ENCODE assay signal across 8 cellular contexts in the genomic region with DNA sequence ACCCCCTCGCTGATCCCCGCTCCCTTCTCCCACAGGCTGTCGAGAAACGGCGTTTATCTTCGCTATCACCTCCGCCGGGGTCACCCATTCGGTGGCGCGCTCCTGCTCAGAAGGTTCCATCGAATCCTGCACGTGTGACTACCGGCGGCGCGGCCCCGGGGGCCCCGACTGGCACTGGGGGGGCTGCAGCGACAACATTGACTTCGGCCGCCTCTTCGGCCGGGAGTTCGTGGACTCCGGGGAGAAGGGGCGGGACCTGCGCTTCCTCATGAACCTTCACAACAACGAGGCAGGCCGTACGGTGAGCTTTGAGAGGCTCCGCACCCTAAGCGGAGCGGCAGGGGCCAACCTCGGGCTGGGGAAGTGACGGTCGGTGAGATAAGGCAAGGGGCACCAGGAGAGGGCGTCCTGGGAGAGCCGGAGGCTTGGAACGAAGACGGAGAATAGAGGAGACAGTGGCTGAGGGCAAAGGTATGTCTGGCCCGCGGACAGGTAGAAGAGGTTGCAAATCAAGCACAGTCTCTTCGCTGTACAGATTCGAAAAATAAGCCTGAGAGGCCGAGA. TPM values are rescaled to one million over a fixed set of nuclear protein-coding genes. Genes with fewer than 3 reads are reported as not detected.
DNase-seq lines count a peak whose midpoint lies in the region; ATAC-seq and TF ChIP-seq lines count a peak whose summit lies in the region.

No MANE protein-coding gene starts in this region.

- no peak overlapping the region for H3K9ac ChIP-seq in trophoblast cell (ENCODE audit: low read length)

- no peak overlapping the region for H3K14ac ChIP-seq in trophoblast cell (ENCODE audit: low read length)

- H2AFZ ChIP-seq in trophoblast cell (ENCODE audit: insufficient read depth, low read length, poor library complexity), result peak overlapping the region; percentile 32

- H3K9me3 ChIP-seq in RWPE2 (ENCODE audit: severe bottlenecking), result no peaks in the 10 kb centered on the region
- H3K9me3 ChIP-seq in trophoblast cell (ENCODE audit: insufficient read depth, low read depth, low read length), result peaks cover 9% of the 10 kb centered on the region

- H3K9me3 Mint-ChIP-seq in endothelial cell (ENCODE audit: unreplicated experiment), result no peaks in the 10 kb centered on the region
- H3K9me3 Mint-ChIP-seq in HFFc6, result no peaks in the 10 kb centered on the region

- peak overlapping the region; percentile 54 for H3K4me2 ChIP-seq in trophoblast cell (ENCODE audit: low read length)

- H3K4me3 Mint-ChIP-seq in endothelial cell (ENCODE audit: unreplicated experiment) (peak overlapping the region; percentile 51), HFFc6 (no peak overlapping the region; the same call in none of the 2 replicates)

- no CpG with 5 or more reads among the region's 46 CpGs for WGBS in trophoblast cell (ENCODE audit: extremely low coverage, insufficient coverage, insufficient read length)

- no peaks in the 10 kb centered on the region for H3K79me2 ChIP-seq in trophoblast cell (ENCODE audit: control insufficient read depth, insufficient read depth, low read length, poor library complexity)

- H2BK120ac ChIP-seq in trophoblast cell (ENCODE audit: insufficient read depth, low read length, poor library complexity), result no peak overlapping the region

- H3K4ac ChIP-seq in trophoblast cell (ENCODE audit: low read depth, low read length), result no peak overlapping the region

- ATAC-seq in RWPE2 (ENCODE audit: low read depth), result peak; percentile 15; the same call in 2 of the 3 replicates
- no peak for ATAC-seq in GM18907 (IDR thresholded peaks at IDR 0.05; ENCODE audit: unreplicated experiment)

- no peak overlapping the region for H2BK5ac ChIP-seq in trophoblast cell (ENCODE audit: low read depth, low read length, poor library complexity)

- no peak overlapping the region for H4K12ac ChIP-seq in trophoblast cell (ENCODE audit: low read depth, low read length)

- peaks cover 60% of the 10 kb centered on the region for H3K27me3 Mint-ChIP-seq in endothelial cell (ENCODE audit: unreplicated experiment)
- peaks cover 68% of the 10 kb centered on the region for H3K27me3 Mint-ChIP-seq in HFFc6 (ENCODE audit: insufficient read depth)

- DNase-seq in GM10266 (ENCODE audit: extremely low spot score) (peak; percentile 64), RWPE2 (ENCODE audit: low spot score) (peak; percentile 62), endothelial cell (ENCODE audit: low spot score) (no peak), trophoblast cell (peak; percentile 62 to 74), HFFc6 (no peak), inferior parietal cortex (ENCODE audit: extremely low spot score) (no peak)
- no peak for DNase-seq in activated CD4-positive, CD25-positive, alpha-beta regulatory T cell treated with anti-CD3 and anti-CD28 coated beads, Interleukin-2, amount 50 U/mL, for 72 hours

- H3K36me3 ChIP-seq in RWPE2 (ENCODE audit: low read depth) (no peaks in the 10 kb centered on the region), trophoblast cell (ENCODE audit: control insufficient read depth in 1 of 2, insufficient read depth in 2 of 2, low read length in 2 of 2) (no peaks in the 10 kb centered on the region)

- peaks cover 81% of the 10 kb centered on the region for H3K27me3 ChIP-seq in RWPE2 (ENCODE audit: insufficient read depth, poor library complexity, severe bottlenecking)
- peaks cover 90% of the 10 kb centered on the region for H3K27me3 ChIP-seq in trophoblast cell (ENCODE audit: insufficient read depth, low read length)

- H4K91ac ChIP-seq in trophoblast cell (ENCODE audit: low read depth, low read length), result no peak overlapping the region

- no peak overlapping the region for H3K23ac ChIP-seq in trophoblast cell (ENCODE audit: low read length)

- H3K27ac ChIP-seq in RWPE2 (ENCODE audit: poor library complexity, severe bottlenecking), result no peak overlapping the region
- H3K27ac ChIP-seq in trophoblast cell (ENCODE audit: low read depth, low read length), result no peak overlapping the region

- no peak overlapping the region for H2AK5ac ChIP-seq in trophoblast cell (ENCODE audit: low read length)

- H3K4me1 Mint-ChIP-seq in endothelial cell (ENCODE audit: unreplicated experiment) (peaks cover 28% of the 10 kb centered on the region), HFFc6 (ENCODE audit: low read depth) (peaks cover 37% of the 10 kb centered on the region)

- H3K4me3 ChIP-seq in RWPE2 (ENCODE audit: severe bottlenecking), result no peak overlapping the region
- peak overlapping the region; percentile 55 for H3K4me3 ChIP-seq in trophoblast cell (ENCODE audit: low read depth, low read length)

- no peaks in the 10 kb centered on the region for H3K79me1 ChIP-seq in trophoblast cell (ENCODE audit: low read length)

- H4K8ac ChIP-seq in trophoblast cell (ENCODE audit: low read depth, low read length), result no peak overlapping the region

- H3K4me1 ChIP-seq in RWPE2 (ENCODE audit: insufficient read depth, poor library complexity, severe bottlenecking) (no peaks in the 10 kb centered on the region), trophoblast cell (ENCODE audit: control insufficient read depth in 1 of 2, insufficient read depth in 2 of 2, low read length in 2 of 2) (peaks cover 24 to 35% of the 10 kb centered on the region in 2 experiments)

- H3K18ac ChIP-seq in trophoblast cell (ENCODE audit: low read length), result no peak overlapping the region

- TF ChIP-seq CTCF in GM10266 (IDR thresholded peaks at IDR 0.05; ENCODE audit: control insufficient read depth, insufficient read depth, low read depth, missing control alignments) (peak; percentile 32), RWPE2 (IDR thresholded peaks at IDR 0.05; ENCODE audit: poor library complexity, severe bottlenecking) (peak; percentile 17), endothelial cell (IDR thresholded peaks at IDR 0.05; ENCODE audit: unreplicated experiment) (no peak), HFFc6 (IDR thresholded peaks at IDR 0.05) (no peak)

- no peak overlapping the region for H2BK12ac ChIP-seq in trophoblast cell (ENCODE audit: low read length)

- H3K27ac Mint-ChIP-seq in endothelial cell (ENCODE audit: unreplicated experiment) (no peak overlapping the region), HFFc6 (no peak overlapping the region)

- peaks cover 16% of the 10 kb centered on the region for H3K36me3 Mint-ChIP-seq in endothelial cell (ENCODE audit: low read depth, unreplicated experiment)
- peaks cover 6% of the 10 kb centered on the region; the same call in 1 of the 2 replicates for H3K36me3 Mint-ChIP-seq in HFFc6 (ENCODE audit: low read depth)

RNA-seq across cellular contexts. Expression of a gene that starts 2.3 kb away (rescaled TPM):
- total RNA-seq in endothelial cell (ENCODE audit: unreplicated experiment), result not detected
- polyA plus RNA-seq in trophoblast cell (2013), result 2.1 TPM in 2 replicates
- not detected for total RNA-seq in HFFc6 (2021; fragmentation: NEBNext Ultra II Directional; extraction: Animal tissue kit (Norgen Biotek cat#: 25700))

RNA-seq across cellular contexts. Expression of a gene that starts 8.9 kb away (rescaled TPM):
- total RNA-seq in endothelial cell (ENCODE audit: unreplicated experiment), result 0.33 TPM
- 5.7 and 5.9 TPM in 2 replicates for polyA plus RNA-seq in trophoblast cell (2013)
- total RNA-seq in HFFc6 (2021; fragmentation: NEBNext Ultra II Directional; extraction: Animal tissue kit (Norgen Biotek cat#: 25700)), result 1 to 10 TPM in 4 of 6 experiments, under 1 TPM in 2; 0.87 to 1.7 (median 1.3) TPM

RNA-seq across cellular contexts. Expression of a gene that starts 18.7 kb away (rescaled TPM):
- total RNA-seq in endothelial cell (ENCODE audit: unreplicated experiment), result 0.10 TPM
- 0.12 and 0.18 TPM in 2 replicates for polyA plus RNA-seq in trophoblast cell (2013)
- under 1 TPM; 0.17 to 0.40 (median 0.23) TPM for total RNA-seq in HFFc6 (2021; fragmentation: NEBNext Ultra II Directional; extraction: Animal tissue kit (Norgen Biotek cat#: 25700))

RNA-seq across cellular contexts. Expression of a gene that starts 23.2 kb away (rescaled TPM):
- total RNA-seq in endothelial cell (ENCODE audit: unreplicated experiment), result 307 TPM
- polyA plus RNA-seq in trophoblast cell (2013), result 112 and 113 TPM in 2 replicates
- 100 to 1,000 TPM; 186 to 213 (median 203) TPM for total RNA-seq in HFFc6 (2021; fragmentation: NEBNext Ultra II Directional; extraction: Animal tissue kit (Norgen Biotek cat#: 25700))

RNA-seq across cellular contexts. Expression of a gene that starts 38.1 kb away (rescaled TPM):
- 24.0 TPM for total RNA-seq in endothelial cell (ENCODE audit: unreplicated experiment)
- polyA plus RNA-seq in trophoblast cell (2013), result 44.8 and 45.0 TPM in 2 replicates
- 10 to 100 TPM; 79.0 to 92.0 (median 83.3) TPM for total RNA-seq in HFFc6 (2021; fragmentation: NEBNext Ultra II Directional; extraction: Animal tissue kit (Norgen Biotek cat#: 25700))

Comparison
In these comparisons a context has a peak if more than half of its experiments do, and no peak if none do; other contexts are left out.
1. DNase-seq: peak in GM10266 (single experiment), RWPE2 (single experiment) and trophoblast cell (2 of 2); none in endothelial cell (single experiment), activated CD4-positive, CD25-positive, alpha-beta regulatory T cell treated with anti-CD3 and anti-CD28 coated beads, Interleukin-2, amount 50 U/mL, for 72 hours (single experiment), HFFc6 (single experiment) and inferior parietal cortex (single experiment).
2. CTCF ChIP-seq: peak in GM10266 (single experiment) and RWPE2 (single experiment); none in endothelial cell (single experiment) and HFFc6 (single experiment).